ENCODE assay signal across 19 cellular contexts in genomic region chr15:80228959-80229610, GRCh38. TPM values are rescaled to one million over a fixed set of nuclear protein-coding genes. Genes with fewer than 3 reads are reported as not detected.
A peak's percentile ranks its signal among the peaks of the same experiment; 100 is the strongest.
DNase-seq lines count a peak whose midpoint lies in the region; ATAC-seq, FAIRE-seq and TF ChIP-seq lines count a peak whose summit lies in the region.
"Had no signal": no experiment of that assay in that cellular context is flagged by ENCODE, and none has a peak within 500 bp of the region (broad histone marks: within the 10 kb centered on the region; RNA-seq: fewer than 3 reads in every experiment).

No MANE protein-coding gene starts in this region.

- H3K36me3 Mint-ChIP-seq in Calu3 (ENCODE audit: insufficient read depth, unreplicated experiment) (no peaks in the 10 kb centered on the region), mesothelial cell of epicardium (no peaks in the 10 kb centered on the region)

- no peaks in the 10 kb centered on the region for H3K4me1 Mint-ChIP-seq in Calu3 (ENCODE audit: low read depth, unreplicated experiment)
- H3K4me1 Mint-ChIP-seq in mesothelial cell of epicardium = no peaks in the 10 kb centered on the region
- H3K4me1 Mint-ChIP-seq: stimulated activated naive CD8-positive, alpha-beta T cell treated with anti-CD3 and anti-CD28 coated beads, Interleukin-15, amount 100 ng/mL, for 72 hours had no signal

- no peaks in the 10 kb centered on the region for H3K9me3 Mint-ChIP-seq in Calu3 (ENCODE audit: low read depth, unreplicated experiment)
- H3K9me3 Mint-ChIP-seq in mesothelial cell of epicardium = peaks cover 6% of the 10 kb centered on the region
- H3K9me3 Mint-ChIP-seq: activated naive CD4-positive, alpha-beta T cell treated with anti-CD3 and anti-CD28 coated beads for 36 hours had no signal

- peak; percentile 24 for DNase-seq in Calu3
- peak; percentile 54 for DNase-seq in RCC 7860 (ENCODE audit: low spot score)
- peak; percentile 62 for DNase-seq in fibroblast of mammary gland (ENCODE audit: low read depth)
- peak; percentile 21 for DNase-seq in myocyte (ENCODE audit: low read depth)
- no peak for DNase-seq in mesothelial cell of epicardium (ENCODE audit: low spot score in 2 of 2, unreplicated experiment in 2 of 2)
- DNase-seq in GM10266 (ENCODE audit: extremely low spot score) = no peak
- no peak for DNase-seq in superior temporal gyrus (ENCODE audit: extremely low spot score)
- DNase-seq: activated CD8-positive, alpha-beta memory T cell treated with anti-CD3 and anti-CD28 coated beads, Interleukin-2, amount 50 U/mL, for 48 hours; activated naive CD4-positive, alpha-beta T cell treated with anti-CD3 and anti-CD28 coated beads for 36 hours; BE2C; caudate nucleus; DMS153; effector CD4-positive, alpha-beta T cell; NCI-H446 treated with DMSO at 0.1 percent for 48 hours; stimulated activated naive CD8-positive, alpha-beta T cell treated with anti-CD3 and anti-CD28 coated beads, Interleukin-15, amount 100 ng/mL, for 72 hours; T-helper 2 cell had no signal

- H3K27me3 Mint-ChIP-seq in Calu3 (ENCODE audit: unreplicated experiment) = peaks cover 82% of the 10 kb centered on the region
- peaks cover 46% of the 10 kb centered on the region for H3K27me3 Mint-ChIP-seq in mesothelial cell of epicardium (ENCODE audit: low read depth)

- no peak for ATAC-seq in GM19035 (IDR thresholded peaks at IDR 0.05; ENCODE audit: unreplicated experiment)
- ATAC-seq: stimulated activated naive CD8-positive, alpha-beta T cell treated with anti-CD3 and anti-CD28 coated beads, Interleukin-15, amount 100 ng/mL, for 72 hours had no signal

- H3K27ac Mint-ChIP-seq in Calu3 (ENCODE audit: unreplicated experiment) (no peak overlapping the region), mesothelial cell of epicardium (no peak overlapping the region)
- H3K27ac Mint-ChIP-seq: activated naive CD4-positive, alpha-beta T cell treated with anti-CD3 and anti-CD28 coated beads for 36 hours; progenitor cell of endocrine pancreas; stimulated activated naive CD8-positive, alpha-beta T cell treated with anti-CD3 and anti-CD28 coated beads, Interleukin-15, amount 100 ng/mL, for 72 hours had no signal

- TF ChIP-seq CTCF in Calu3 (IDR thresholded peaks at IDR 0.05; ENCODE audit: unreplicated experiment) = no peak
- TF ChIP-seq CTCF in fibroblast of mammary gland (conservative IDR thresholded peaks at IDR 0.05; ENCODE audit: control insufficient read depth, insufficient read depth, low read depth, low read length) = no peak
- no peak for TF ChIP-seq CTCF in mesothelial cell of epicardium (IDR thresholded peaks at IDR 0.05; ENCODE audit: unreplicated experiment)
- no peak for TF ChIP-seq CTCF in GM10266 (IDR thresholded peaks at IDR 0.05; ENCODE audit: control insufficient read depth, insufficient read depth, low read depth, missing control alignments)

- CTCF ChIA-PET in Calu3 (lab: Charles Lee) = no interaction called here

- H3K4me3 ChIP-seq in fibroblast of mammary gland (ENCODE audit: control insufficient read depth, low read depth, low read length) = no peak overlapping the region

- BruUV-seq in Calu3 (replicated peaks; lab: Mats Ljungman, UMichigan) = no TSS peak

- intact Hi-C loops in Calu3 (cut with micrococcal nuclease; ENCODE audit: unreplicated experiment) = no loop called here

- H3K4me3 Mint-ChIP-seq in Calu3 (ENCODE audit: low read depth, unreplicated experiment) (no peak overlapping the region), mesothelial cell of epicardium (no peak overlapping the region)
- H3K4me3 Mint-ChIP-seq: activated naive CD4-positive, alpha-beta T cell treated with anti-CD3 and anti-CD28 coated beads for 36 hours; stimulated activated naive CD8-positive, alpha-beta T cell treated with anti-CD3 and anti-CD28 coated beads, Interleukin-15, amount 100 ng/mL, for 72 hours had no signal

- peak; percentile 30 for FAIRE-seq in RCC 7860 (lab: Jason Lieb, UNC)
- FAIRE-seq: frontal cortex had no signal

RNA-seq across cellular contexts. Expression of gene CTXND1, which starts 22.9 kb away (rescaled TPM):
- total RNA-seq in Calu3 (2022) = not detected in 2 replicates
- not detected in 2 replicates for total RNA-seq in myocyte
- not detected for polyA plus RNA-seq in myocyte (2012)
- total RNA-seq in mesothelial cell of epicardium = not detected in 3 replicates
- total RNA-seq: activated naive CD4-positive, alpha-beta T cell treated with anti-CD3 and anti-CD28 coated beads for 36 hours had no signal

Comparison
In these comparisons a context has a peak if more than half of its experiments do, and no peak if none do; other contexts are left out.
1. DNase-seq: peak in Calu3 (single experiment), RCC 7860 (single experiment), fibroblast of mammary gland (single experiment) and myocyte (single experiment); none in mesothelial cell of epicardium (0 of 2), GM10266 (single experiment) and superior temporal gyrus (single experiment).